In genomic region chr4:651884-652642, GRCh38 we compare ENCODE assay signal across 16 cellular contexts. TPM values are rescaled to one million over a fixed set of nuclear protein-coding genes. Genes with fewer than 3 reads are reported as not detected.
"Had no signal": no experiment of that assay in that cellular context is flagged by ENCODE, and none has a peak within 500 bp of the region (broad histone marks: within the 10 kb centered on the region; RNA-seq: fewer than 3 reads in every experiment).

No MANE protein-coding gene starts in this region.

- H3K4me3 Mint-ChIP-seq: activated B cell treated with CpG ODN at 0.5 μM for 24 hours; activated CD4-positive, alpha-beta T cell treated with anti-CD3 and anti-CD28 coated beads, Interleukin-2, amount 10 ng/mL, durations not matched to agents 24 days and 14 days; activated T-helper 17 cell treated with anti-CD3 and anti-CD28 coated beads, Interleukin-2, amount 50 U/mL, for 72 hours; stimulated activated memory B cell treated with anti-CD40 and anti-IgM and Interleukin-4, amounts not matched to agents 10 μg/mL and 1 μg/mL and 100 μg/mL, for 72 hours; T-helper 17 cell; type B pancreatic cell had no signal

- H3K27ac ChIP-seq: esophagus muscularis mucosa had no signal

- H3K27ac Mint-ChIP-seq: activated B cell treated with CpG ODN at 0.5 μM for 24 hours; activated CD4-positive, alpha-beta T cell treated with anti-CD3 and anti-CD28 coated beads, Interleukin-2, amount 10 ng/mL, durations not matched to agents 24 days and 14 days; activated T-helper 17 cell treated with anti-CD3 and anti-CD28 coated beads, Interleukin-2, amount 50 U/mL, for 72 hours; stimulated activated memory B cell treated with anti-CD40 and anti-IgM and Interleukin-4, amounts not matched to agents 10 μg/mL and 1 μg/mL and 100 μg/mL, for 72 hours; type B pancreatic cell had no signal

- H3K9me3 Mint-ChIP-seq: activated B cell treated with CpG ODN at 0.5 μM for 24 hours; activated CD4-positive, alpha-beta T cell treated with anti-CD3 and anti-CD28 coated beads, Interleukin-2, amount 10 ng/mL, durations not matched to agents 24 days and 14 days; activated T-helper 17 cell treated with anti-CD3 and anti-CD28 coated beads, Interleukin-2, amount 50 U/mL, for 72 hours; brain; stimulated activated memory B cell treated with anti-CD40 and anti-IgM and Interleukin-4, amounts not matched to agents 10 μg/mL and 1 μg/mL and 100 μg/mL, for 72 hours; type B pancreatic cell had no signal

- DNase-seq: activated B cell treated with CpG ODN at 0.5 μM for 24 hours; activated CD4-positive, alpha-beta T cell treated with anti-CD3 and anti-CD28 coated beads, Interleukin-2, amount 10 ng/mL, durations not matched to agents 24 days and 14 days; activated T-cell treated with anti-CD3 and anti-CD28 coated beads for 4 hours; amniotic stem cell; cerebellar nuclear complex; mesendoderm; stimulated activated CD4-positive, alpha-beta T cell treated with anti-CD3 and anti-CD28 coated beads, Interleukin-1b, Interleukin-23, amount 100 ng/mL, for 48 hours; T-helper 17 cell had no signal

- H3K4me1 Mint-ChIP-seq: activated B cell treated with CpG ODN at 0.5 μM for 24 hours; activated CD4-positive, alpha-beta T cell treated with anti-CD3 and anti-CD28 coated beads, Interleukin-2, amount 10 ng/mL, durations not matched to agents 24 days and 14 days; activated T-helper 17 cell treated with anti-CD3 and anti-CD28 coated beads, Interleukin-2, amount 50 U/mL, for 72 hours; stimulated activated memory B cell treated with anti-CD40 and anti-IgM and Interleukin-4, amounts not matched to agents 10 μg/mL and 1 μg/mL and 100 μg/mL, for 72 hours; T-helper 17 cell had no signal

- H3K27me3 Mint-ChIP-seq: activated CD4-positive, alpha-beta T cell treated with anti-CD3 and anti-CD28 coated beads, Interleukin-2, amount 10 ng/mL, durations not matched to agents 24 days and 14 days; activated T-helper 17 cell treated with anti-CD3 and anti-CD28 coated beads, Interleukin-2, amount 50 U/mL, for 72 hours; T-helper 17 cell; type B pancreatic cell had no signal

- H3K4me3 ChIP-seq: esophagus muscularis mucosa, smooth muscle cell had no signal

- H3K36me3 Mint-ChIP-seq: brain; stimulated activated memory B cell treated with anti-CD40 and anti-IgM and Interleukin-4, amounts not matched to agents 10 μg/mL and 1 μg/mL and 100 μg/mL, for 72 hours; type B pancreatic cell had no signal

- H3K9me3 ChIP-seq: esophagus muscularis mucosa had no signal

- ATAC-seq: activated T-helper 17 cell treated with anti-CD3 and anti-CD28 coated beads, Interleukin-2, amount 50 U/mL, for 72 hours; left lobe of liver; stimulated activated memory B cell treated with anti-CD40 and anti-IgM and Interleukin-4, amounts not matched to agents 10 μg/mL and 1 μg/mL and 100 μg/mL, for 72 hours; T-helper 17 cell had no signal

- H3K36me3 ChIP-seq: esophagus muscularis mucosa had no signal

RNA-seq across cellular contexts. Expression of gene SLC49A3, which starts 36.9 kb away (rescaled TPM):
- total RNA-seq: myocyte had no signal
